ENCODE assay signal across 22 cellular contexts in the genomic region with DNA sequence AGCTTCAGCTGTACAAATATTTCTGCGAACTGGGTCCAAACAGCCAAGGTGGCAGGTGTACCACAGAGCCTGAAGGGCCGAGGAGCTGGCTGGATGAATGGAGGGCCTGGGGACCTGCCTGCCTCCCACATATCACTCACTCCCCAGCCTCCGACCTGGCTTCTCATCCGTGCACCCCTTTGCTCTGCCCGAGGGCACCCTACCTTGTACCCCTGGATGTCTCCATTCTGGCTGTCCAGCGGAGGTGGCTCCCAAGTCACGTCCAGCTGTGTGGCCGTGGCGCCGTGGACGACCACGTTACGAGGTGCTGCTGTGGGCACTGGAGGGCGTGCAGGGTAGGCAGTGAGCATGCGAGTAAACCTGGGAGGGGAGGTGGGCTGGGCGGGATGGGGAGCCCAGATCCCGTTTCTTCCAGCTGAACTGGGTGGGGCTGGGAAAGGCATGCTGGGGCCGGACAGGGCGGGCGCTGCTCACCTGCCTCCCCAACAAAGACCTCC.
"Had no signal": no experiment of that assay in that cellular context is flagged by ENCODE, and none has a peak within 500 bp of the region (broad histone marks: within the 10 kb centered on the region; RNA-seq: fewer than 3 reads in every experiment).

No MANE protein-coding gene starts in this region.

- H3K27ac ChIP-seq: RWPE1, SJCRH30 had no signal

- H3K4me3 ChIP-seq: SJCRH30 had no signal

- ATAC-seq: Panc1, PC-3, SK-N-SH treated with all-trans-retinoic acid at 6 μM for 48 hours had no signal

- H3K36me3 ChIP-seq: SJCRH30 had no signal

- H3K9me3 ChIP-seq: SJCRH30 had no signal

- H3K4me1 ChIP-seq: SJCRH30 had no signal

- DNase-seq: KBM-7; MV-4-11; NCI-H1048; NCI-H1105; NCI-H1417; NCI-H1436 treated with DMSO at 0.1 percent for 48 hours; NCI-H1694; NCI-H187 treated with DMSO at 0.1 percent for 48 hours; NCI-H2029 treated with DMSO at 0.1 percent for 48 hours; NCI-H2171 treated with DMSO at 0.1 percent for 48 hours; NCI-H345; NCI-H446 treated with DMSO at 0.1 percent for 48 hours; NCI-H510A treated with DMSO at 0.1 percent for 48 hours; NCI-H526; NK-92 treated with Interleukin-12 subunit alpha and Interleukin-12 subunit beta, amount 100 ng/mL, for 24 hours; PC-3; SHP77 treated with DMSO at 0.1 percent for 48 hours; SJCRH30; T-helper 1 cell had no signal

- H3K27me3 ChIP-seq: SJCRH30 had no signal
